ENCODE assay signal across 28 cellular contexts in the genomic region with DNA sequence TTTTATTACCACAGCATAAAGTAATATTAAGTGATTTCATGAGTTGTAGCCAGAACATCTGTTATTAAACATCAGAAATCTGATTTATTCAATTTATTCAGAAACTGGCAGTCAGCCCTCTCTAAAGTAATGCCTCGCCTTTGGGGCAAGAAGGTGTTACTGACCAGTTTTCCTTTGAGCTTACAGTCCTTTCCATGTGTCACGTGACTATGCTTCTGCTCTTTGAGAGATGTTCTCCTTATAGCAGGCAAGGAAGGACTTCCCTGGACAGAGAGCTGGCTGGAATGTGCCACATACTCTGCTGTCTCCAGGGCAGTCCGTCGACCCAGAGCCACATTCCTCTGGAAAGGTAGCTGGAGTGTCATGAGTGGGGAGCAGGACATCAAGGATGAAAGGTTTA.
"Had no signal": no experiment of that assay in that cellular context is flagged by ENCODE, and none has a peak within 500 bp of the region (broad histone marks: within the 10 kb centered on the region; RNA-seq: fewer than 3 reads in every experiment).

No MANE protein-coding gene starts in this region.

- H3K27me3 ChIP-seq: cardiac muscle cell, SJCRH30 had no signal

- H3K36me3 ChIP-seq: cardiac muscle cell, SJCRH30, WERI-Rb-1 had no signal

- H3K4me2 ChIP-seq: KMS-11 had no signal

- H3K4me3 ChIP-seq: cardiac muscle cell, SJCRH30, SK-N-MC had no signal

- H3K27ac ChIP-seq: cardiac muscle cell, KMS-11, SJCRH30, SK-N-MC, WERI-Rb-1 had no signal

- ATAC-seq: activated CD8-positive, alpha-beta memory T cell treated with anti-CD3 and anti-CD28 coated beads, Interleukin-2, amount 10 ng/mL, durations not matched to agents 7 days and 5 days; activated naive CD8-positive, alpha-beta T cell treated with anti-CD3 and anti-CD28 coated beads, Interleukin-2, amount 50 U/mL, for 24 hours; Panc1 had no signal

- H3K9me3 ChIP-seq: SJCRH30 had no signal

- H3K9ac ChIP-seq: KMS-11 had no signal

- DNase-seq: activated CD4-positive, alpha-beta memory T cell treated with anti-CD3 and anti-CD28 coated beads, Interleukin-2, amount 10 ng/mL, durations not matched to agents 7 days and 5 days; activated CD4-positive, alpha-beta T cell treated with anti-CD3 and anti-CD28 coated beads for 1 hour; activated CD4-positive, alpha-beta T cell treated with anti-CD3 and anti-CD28 coated beads for 48 hours; activated CD4-positive, CD25-positive, alpha-beta regulatory T cell; activated CD8-positive, alpha-beta memory T cell treated with anti-CD3 and anti-CD28 coated beads for 24 hours; activated CD8-positive, alpha-beta memory T cell treated with anti-CD3 and anti-CD28 coated beads, Interleukin-2, amount 10 ng/mL, durations not matched to agents 7 days and 5 days; activated CD8-positive, alpha-beta memory T cell treated with anti-CD3 and anti-CD28 coated beads, Interleukin-2, amount 50 U/mL, for 48 hours; activated effector memory CD4-positive, alpha-beta T cell treated with Interleukin-2 at 50 U/mL for 16 hours; activated naive CD4-positive, alpha-beta T cell treated with anti-CD3 and anti-CD28 coated beads, Interleukin-2, amount 10 ng/mL, durations not matched to agents 7 days and 5 days; activated naive CD8-positive, alpha-beta T cell treated with anti-CD3 and anti-CD28 coated beads, Interleukin-2, amount 50 U/mL, for 24 hours; activated T-cell treated with anti-CD3 and anti-CD28 coated beads, Interleukin-2, amount 50 U/mL, for 48 hours; amniotic stem cell; MM.1S; MV-4-11; NCI-H1092; NCI-H1436 treated with DMSO at 0.1 percent for 48 hours; NCI-H1694 treated with DMSO at 0.1 percent for 48 hours; NCI-H2029; NCI-H345; NCI-H524 treated with DMSO at 0.1 percent for 48 hours; SHP77; SJCRH30; T1000; WERI-Rb-1 had no signal
